ENCODE assay signal across 9 cellular contexts in the genomic region with DNA sequence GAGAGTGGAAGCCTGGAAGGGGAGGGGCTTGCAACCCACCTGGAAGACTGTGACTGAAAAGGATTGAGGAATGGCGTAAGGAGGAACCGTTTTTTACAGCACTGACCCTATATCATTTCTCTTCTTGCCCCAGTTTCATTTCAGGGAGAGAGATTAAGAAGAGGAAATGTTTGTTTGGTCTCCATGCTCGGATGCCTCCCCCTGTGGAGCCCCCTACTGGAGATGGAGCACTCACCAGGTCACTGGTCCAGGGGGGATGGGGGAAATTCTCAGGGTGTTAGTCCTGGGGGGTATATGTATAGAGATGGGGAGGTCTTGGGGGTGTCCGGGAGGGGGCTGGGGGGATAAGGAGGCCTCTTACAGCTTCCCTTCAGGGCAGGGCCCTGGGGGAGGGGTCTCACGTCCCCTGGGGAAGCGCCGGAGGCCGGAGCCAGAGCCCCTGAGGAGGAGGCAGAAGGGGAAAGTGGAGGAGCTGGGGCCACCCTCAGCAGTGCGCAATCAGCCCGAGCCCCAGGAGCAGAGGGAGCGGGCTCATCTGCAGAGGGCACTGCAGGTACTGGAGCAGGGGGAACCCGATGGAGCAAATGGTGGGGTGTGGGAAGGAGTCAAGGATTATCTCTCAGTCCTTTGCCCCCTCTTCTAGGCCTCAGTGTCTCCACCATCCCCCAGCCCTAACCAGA. TPM values are rescaled to one million over a fixed set of nuclear protein-coding genes. Genes with fewer than 3 reads are reported as not detected.
A peak's percentile ranks its signal among the peaks of the same experiment; 100 is the strongest.
DNase-seq lines count a peak whose midpoint lies in the region; TF ChIP-seq lines count a peak whose summit lies in the region.
"Had no signal": no experiment of that assay in that cellular context is flagged by ENCODE, and none has a peak within 500 bp of the region (broad histone marks: within the 10 kb centered on the region; RNA-seq: fewer than 3 reads in every experiment).

No MANE protein-coding gene starts in this region.

- peak overlapping the region; percentile 71 for H3K27ac Mint-ChIP-seq in T-helper 2 cell treated with Interferon-gamma antibody and Interleukin-4, amounts not matched to agents 5 μg/mL and 100 μg/mL, for 36 hours
- peak overlapping the region; percentile 49 for H3K27ac Mint-ChIP-seq in chondrocyte (ENCODE audit: unreplicated experiment)
- H3K27ac Mint-ChIP-seq in progenitor cell of endocrine pancreas: peak overlapping the region; percentile 3

- no peak for DNase-seq in T-helper 2 cell treated with Interferon-gamma antibody and Interleukin-4, amounts not matched to agents 5 μg/mL and 100 μg/mL, for 36 hours (ENCODE audit: low spot score)
- no peak for DNase-seq in T-helper 2 cell
- DNase-seq in MV-4-11 (lab: John Stamatoyannopoulos, UW): peak; percentile 50
- no peak for DNase-seq in chondrocyte (ENCODE audit: low spot score)
- no peak for DNase-seq in progenitor cell of endocrine pancreas (ENCODE audit: low spot score, unreplicated experiment)
- DNase-seq in T1000 (lab: John Stamatoyannopoulos, UW): no peak
- DNase-seq in SIG-M5 treated with dmso at 0.1 percent for 504 hours (lab: John Stamatoyannopoulos, UW; ENCODE audit: unreplicated experiment): no peak
- DNase-seq in NCI-H187 (lab: John Stamatoyannopoulos, UW): no peak
- DNase-seq: tibial artery had no signal

- H3K4me3 Mint-ChIP-seq in T-helper 2 cell treated with Interferon-gamma antibody and Interleukin-4, amounts not matched to agents 5 μg/mL and 100 μg/mL, for 36 hours: no peak overlapping the region
- H3K4me3 Mint-ChIP-seq in chondrocyte (ENCODE audit: unreplicated experiment) (no peak overlapping the region), progenitor cell of endocrine pancreas (ENCODE audit: low read depth) (no peak overlapping the region)

- H3K4me1 Mint-ChIP-seq in T-helper 2 cell treated with Interferon-gamma antibody and Interleukin-4, amounts not matched to agents 5 μg/mL and 100 μg/mL, for 36 hours (ENCODE audit: low read depth): peaks cover 56% of the 10 kb centered on the region
- H3K4me1 Mint-ChIP-seq in chondrocyte (ENCODE audit: low read depth) (peaks cover 67% of the 10 kb centered on the region), progenitor cell of endocrine pancreas (ENCODE audit: low read depth) (peaks cover 44% of the 10 kb centered on the region)

- no peaks in the 10 kb centered on the region for H3K27me3 Mint-ChIP-seq in T-helper 2 cell treated with Interferon-gamma antibody and Interleukin-4, amounts not matched to agents 5 μg/mL and 100 μg/mL, for 36 hours (ENCODE audit: low read depth)
- no peaks in the 10 kb centered on the region for H3K27me3 Mint-ChIP-seq in chondrocyte (ENCODE audit: low read depth)
- H3K27me3 Mint-ChIP-seq in progenitor cell of endocrine pancreas: no peaks in the 10 kb centered on the region

- peak; percentile 67 for TF ChIP-seq CTCF in chondrocyte (IDR thresholded peaks at IDR 0.05)
- peak; percentile 46 for TF ChIP-seq CTCF in progenitor cell of endocrine pancreas (IDR thresholded peaks at IDR 0.05; ENCODE audit: unreplicated experiment)

- H3K9me3 Mint-ChIP-seq in T-helper 2 cell treated with Interferon-gamma antibody and Interleukin-4, amounts not matched to agents 5 μg/mL and 100 μg/mL, for 36 hours: no peaks in the 10 kb centered on the region
- H3K9me3 Mint-ChIP-seq in chondrocyte (ENCODE audit: low read depth) (no peaks in the 10 kb centered on the region), progenitor cell of endocrine pancreas (ENCODE audit: low read depth) (no peaks in the 10 kb centered on the region)

- peaks cover 38% of the 10 kb centered on the region for H3K36me3 Mint-ChIP-seq in T-helper 2 cell treated with Interferon-gamma antibody and Interleukin-4, amounts not matched to agents 5 μg/mL and 100 μg/mL, for 36 hours (ENCODE audit: low read depth)
- peaks cover 12% of the 10 kb centered on the region for H3K36me3 Mint-ChIP-seq in chondrocyte (ENCODE audit: low read depth)
- H3K36me3 Mint-ChIP-seq in progenitor cell of endocrine pancreas (ENCODE audit: insufficient read depth): peaks cover 8% of the 10 kb centered on the region

RNA-seq across cellular contexts. Expression of gene CUTA, which starts 3.2 kb away (rescaled TPM):
- 204 to 241 TPM (median 218 TPM) in 3 replicates for total RNA-seq in chondrocyte
- 252 and 264 TPM in 2 replicates for total RNA-seq in progenitor cell of endocrine pancreas

RNA-seq across cellular contexts. Expression of gene PHF1, which starts 3.9 kb away (rescaled TPM):
- total RNA-seq in chondrocyte (39.0 to 43.2 TPM (median 42.7 TPM) in 3 replicates), progenitor cell of endocrine pancreas (58.1 and 58.4 TPM in 2 replicates)

RNA-seq across cellular contexts. Expression of gene SYNGAP1, which starts 5.1 kb away (rescaled TPM):
- total RNA-seq in chondrocyte (24.2 to 32.6 TPM (median 24.7 TPM) in 3 replicates), progenitor cell of endocrine pancreas (59.9 and 60.3 TPM in 2 replicates)

RNA-seq across cellular contexts. Expression of gene KIFC1, which starts 23.1 kb away (rescaled TPM):
- 7.4 to 10.4 TPM (median 8.1 TPM) in 3 replicates for total RNA-seq in chondrocyte
- total RNA-seq in progenitor cell of endocrine pancreas: 45.5 and 46.6 TPM in 2 replicates

RNA-seq across cellular contexts. Expression of gene ZBTB9, which starts 39.6 kb away (rescaled TPM):
- total RNA-seq in chondrocyte (6.8 to 7.8 TPM (median 7.1 TPM) in 3 replicates), progenitor cell of endocrine pancreas (15.4 and 15.7 TPM in 2 replicates)

Comparison
In these comparisons a context has a peak if more than half of its experiments do, and no peak if none do; other contexts are left out.
1. H3K27ac Mint-ChIP-seq: peak in every context shown above with its lines; median percentile 71 in T-helper 2 cell treated with Interferon-gamma antibody and Interleukin-4, amounts not matched to agents 5 μg/mL and 100 μg/mL, for 36 hours; 49 in chondrocyte; 3 in progenitor cell of endocrine pancreas.